Comparison of ENCODE assay signal across 8 cellular contexts in genomic region chr1:172180886-172181285, GRCh38.
DNase-seq lines count a peak whose midpoint lies in the region; ATAC-seq and TF ChIP-seq lines count a peak whose summit lies in the region.

No MANE protein-coding gene starts in this region.

- H3K4me1 ChIP-seq in hepatocyte (ENCODE audit: insufficient read depth), result peaks cover 60% of the 10 kb centered on the region

- peak overlapping the region; percentile 63 for H3K4me2 ChIP-seq in hepatocyte

- H3K27ac ChIP-seq in hepatocyte, result peak overlapping the region; percentile 88

- H2AFZ ChIP-seq in hepatocyte, result no peak overlapping the region

- no peak overlapping the region for H3K4me3 ChIP-seq in hepatocyte

- H3K27ac Mint-ChIP-seq in activated naive CD8-positive, alpha-beta T cell, result peak overlapping the region; percentile 91

- H3K36me3 Mint-ChIP-seq in activated naive CD8-positive, alpha-beta T cell, result peaks cover 2% of the 10 kb centered on the region

- H4K20me1 ChIP-seq in hepatocyte (ENCODE audit: insufficient read depth, poor library complexity, severe bottlenecking), result no peaks in the 10 kb centered on the region

- in situ Hi-C loops in G401 (cut with HindIII; ENCODE audit: low sequenced_read_pairs), result no loop called here

- no peaks in the 10 kb centered on the region for H3K9me2 ChIP-seq in hepatocyte (replicated peaks; ENCODE audit: insufficient read depth)

- H3K27me3 Mint-ChIP-seq in activated naive CD8-positive, alpha-beta T cell, result no peaks in the 10 kb centered on the region

- no peaks in the 10 kb centered on the region for H3K9me3 ChIP-seq in hepatocyte (ENCODE audit: low read depth)

- peak overlapping the region; percentile 83 for H3K4me3 Mint-ChIP-seq in activated naive CD8-positive, alpha-beta T cell

- TF ChIP-seq CTCF in hepatocyte (IDR thresholded peaks at IDR 0.05; ENCODE audit: poor library complexity), result no peak

- DNase-seq in G401 (ENCODE audit: low spot score) (peak; percentile 23), NCI-H460 (ENCODE audit: extremely low read depth, low read depth) (peak; percentile 27), hepatocyte (ENCODE audit: low spot score) (peak; percentile 49), retina (no peak), NCI-H446 (lab: John Stamatoyannopoulos, UW) (no peak)
- peak; percentile 21 to 42 for DNase-seq in stimulated activated CD4-positive, alpha-beta T cell treated with anti-CD3 and anti-CD28 coated beads, Interleukin-4, amount 100 ng/mL, for 4 hours

- no peaks in the 10 kb centered on the region for H3K27me3 ChIP-seq in hepatocyte

- 68% methylated on average over 4 of the region's 4 CpGs for WGBS in hepatocyte (ENCODE audit: low lambda C conversion rate, missing lambda C conversion rate)

- H3K9me3 Mint-ChIP-seq in activated naive CD8-positive, alpha-beta T cell (ENCODE audit: low read depth), result no peaks in the 10 kb centered on the region

- H3K4me1 Mint-ChIP-seq in activated naive CD8-positive, alpha-beta T cell (ENCODE audit: low read depth), result peaks cover 41% of the 10 kb centered on the region

- no peaks in the 10 kb centered on the region for H3K36me3 ChIP-seq in hepatocyte (replicated peaks; ENCODE audit: insufficient read depth, low read depth)

- peak; percentile 55 for ATAC-seq in GM21529 (IDR thresholded peaks at IDR 0.05; ENCODE audit: unreplicated experiment)

- no peaks in the 10 kb centered on the region for H3K79me2 ChIP-seq in hepatocyte

Comparison
In these comparisons a context has a peak if more than half of its experiments do, and no peak if none do; other contexts are left out.
1. DNase-seq: peak in G401 (single experiment), NCI-H460 (single experiment), hepatocyte (single experiment) and stimulated activated CD4-positive, alpha-beta T cell treated with anti-CD3 and anti-CD28 coated beads, Interleukin-4, amount 100 ng/mL, for 4 hours (2 of 2); none in retina (single experiment) and NCI-H446 (0 of 2).